Comparison of ENCODE assay signal across 23 cellular contexts in the genomic region with DNA sequence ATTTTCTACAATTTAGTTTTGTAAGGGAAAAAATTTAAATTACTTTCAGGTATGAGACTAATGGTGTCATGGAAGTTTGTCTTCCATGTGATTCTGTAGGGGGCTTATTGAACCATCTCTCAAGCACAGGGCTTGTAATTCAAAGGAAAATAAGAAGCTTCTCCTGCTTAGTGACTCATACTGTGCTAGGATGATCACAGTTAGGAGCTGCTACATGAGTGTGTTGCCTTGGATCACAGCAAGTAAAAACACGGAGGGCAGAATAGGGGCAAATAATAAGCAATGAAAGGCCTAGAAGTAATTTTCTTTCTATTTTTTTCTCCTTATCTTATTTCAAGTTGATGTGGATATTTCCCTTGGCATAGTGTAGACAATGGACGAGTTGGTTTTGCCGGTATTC.
"Had no signal": no experiment of that assay in that cellular context is flagged by ENCODE, and none has a peak within 500 bp of the region (broad histone marks: within the 10 kb centered on the region; RNA-seq: fewer than 3 reads in every experiment).

No MANE protein-coding gene starts in this region.

- H3K36me3 ChIP-seq: left ventricle myocardium inferior, neural progenitor cell, uterus had no signal

- H3K4me1 ChIP-seq: esophagus muscularis mucosa, left ventricle myocardium inferior, neural progenitor cell, stomach, tibial nerve, uterus had no signal

- DNase-seq: activated CD4-positive, alpha-beta memory T cell treated with anti-CD3 and anti-CD28 coated beads for 36 hours; activated CD4-positive, alpha-beta T cell treated with anti-CD3 and anti-CD28 coated beads for 4 hours; activated CD4-positive, CD25-positive, alpha-beta regulatory T cell; activated naive CD4-positive, alpha-beta T cell treated with Interleukin-2 at 50 U/mL for 16 hours; activated naive CD8-positive, alpha-beta T cell treated with anti-CD3 and anti-CD28 coated beads for 36 hours; activated T-cell treated with anti-CD3 and anti-CD28 coated beads, Interleukin-2, amount 50 U/mL, for 48 hours; amniotic stem cell; dermis blood vessel endothelial cell; effector CD8-positive, alpha-beta T cell; heart right ventricle; left ventricle myocardium inferior; naive thymus-derived CD4-positive, alpha-beta T cell; retina; stimulated activated CD4-positive, alpha-beta T cell treated with anti-CD3 and anti-CD28 coated beads, Interleukin-2, amount 100 ng/mL, for 24 hours; stomach; T1000; uterus had no signal

- H3K4me3 ChIP-seq: esophagus muscularis mucosa, heart right ventricle, left ventricle myocardium inferior, neural progenitor cell, stomach, suprapubic skin, tibial nerve, uterus had no signal

- H2AFZ ChIP-seq: neural progenitor cell had no signal

- H3K27me3 ChIP-seq: esophagus muscularis mucosa, heart right ventricle, neural progenitor cell, stomach, suprapubic skin, tibial nerve, uterus had no signal

- H3K27ac ChIP-seq: left ventricle myocardium inferior, neural progenitor cell, stomach, suprapubic skin, tibial nerve, uterus had no signal

- ATAC-seq: naive thymus-derived CD4-positive, alpha-beta T cell; stimulated activated memory B cell treated with anti-CD40 and anti-IgM and Interleukin-4, amounts not matched to agents 10 μg/mL and 1 μg/mL and 100 μg/mL, for 72 hours had no signal

- H3K4me2 ChIP-seq: neural progenitor cell had no signal

- H3K9ac ChIP-seq: neural progenitor cell had no signal

- H3K9me3 ChIP-seq: esophagus muscularis mucosa, heart right ventricle, left ventricle myocardium inferior, stomach, suprapubic skin, tibial nerve, uterus had no signal

- FAIRE-seq: keratinocyte had no signal
